ENCODE assay signal across 15 cellular contexts in the genomic region with DNA sequence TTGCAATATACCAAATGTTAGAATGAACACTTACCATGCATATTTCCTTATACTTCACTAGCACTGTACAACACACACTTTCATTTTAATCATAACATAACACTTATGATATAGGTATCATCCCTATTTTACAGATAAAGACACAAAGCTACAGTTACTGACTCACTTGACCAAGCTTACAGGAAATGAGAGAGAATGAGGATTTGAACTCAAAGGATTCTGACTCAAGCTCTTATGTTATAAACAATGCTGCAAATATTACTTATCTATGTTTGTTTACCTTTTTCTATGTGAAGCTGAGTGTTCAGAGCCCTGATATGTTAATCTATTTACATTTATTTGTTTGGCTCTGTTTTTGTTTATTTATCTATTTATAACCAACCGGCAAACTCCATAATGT.
DNase-seq lines count a peak whose midpoint lies in the region; ATAC-seq, FAIRE-seq and TF ChIP-seq lines count a peak whose summit lies in the region.
"Had no signal": no experiment of that assay in that cellular context is flagged by ENCODE, and none has a peak within 500 bp of the region (broad histone marks: within the 10 kb centered on the region; RNA-seq: fewer than 3 reads in every experiment).

No MANE protein-coding gene starts in this region.

- no peaks in the 10 kb centered on the region for H3K9me2 ChIP-seq in hepatocyte (replicated peaks; ENCODE audit: insufficient read depth)

- intact Hi-C loops in mammary epithelial cell (cut with micrococcal nuclease): no loop called here

- H3K9ac ChIP-seq in mammary epithelial cell (ENCODE audit: insufficient read depth, low read length) (no peak overlapping the region), keratinocyte (ENCODE audit: control insufficient read depth, extremely low read depth, insufficient read depth, low read length) (no peak overlapping the region)

- H4K20me1 ChIP-seq in mammary epithelial cell (ENCODE audit: insufficient read depth, low read length) (no peaks in the 10 kb centered on the region), keratinocyte (ENCODE audit: control insufficient read depth, extremely low read depth, insufficient read depth, low read length) (no peaks in the 10 kb centered on the region), hepatocyte (ENCODE audit: insufficient read depth, poor library complexity, severe bottlenecking) (peaks cover 3% of the 10 kb centered on the region)

- no peak for ATAC-seq in HG02970 (IDR thresholded peaks at IDR 0.05; ENCODE audit: low FRiP score, unreplicated experiment)
- ATAC-seq: Right ventricle myocardium inferior had no signal

- dilution Hi-C loops in mammary epithelial cell (cut with HindIII; ENCODE audit: low sequenced_read_pairs) (no loop called here), keratinocyte (cut with MboI; ENCODE audit: extremely low pct_ligation_motif_present, low sequenced_read_pairs) (no loop called here)

- no peak for TF ChIP-seq CTCF in AG04450 (IDR thresholded peaks at IDR 0.05; ENCODE audit: low read depth, low read length)
- TF ChIP-seq CTCF in mammary epithelial cell (conservative IDR thresholded peaks at IDR 0.05 in 1 of 2, IDR thresholded peaks at IDR 0.05 in 1 of 2; ENCODE audit: extremely low read depth in 1 of 2, insufficient read depth in 1 of 2, low read depth in 1 of 2, low read length in 2 of 2): no peak
- TF ChIP-seq CTCF in keratinocyte (optimal IDR thresholded peaks at IDR 0.05 in 1 of 3, IDR thresholded peaks at IDR 0.05 in 1 of 3, conservative IDR thresholded peaks at IDR 0.05 in 1 of 3; ENCODE audit: extremely low read depth in 1 of 3, insufficient read depth in 2 of 3, low read length in 3 of 3): no peak
- no peak for TF ChIP-seq CTCF in hepatocyte (IDR thresholded peaks at IDR 0.05; ENCODE audit: poor library complexity)

- H3K36me3 ChIP-seq in mammary epithelial cell (ENCODE audit: insufficient read depth, low read length) (no peaks in the 10 kb centered on the region), keratinocyte (ENCODE audit: control insufficient read depth in 2 of 2, extremely low read depth in 1 of 2, insufficient read depth in 2 of 2, low read length in 2 of 2) (peaks cover 0 to 2% of the 10 kb centered on the region in 2 experiments), hepatocyte (replicated peaks; ENCODE audit: insufficient read depth, low read depth) (no peaks in the 10 kb centered on the region)
- H3K36me3 ChIP-seq: ascending aorta had no signal

- POLR2A ChIA-PET in AG04450 (lab: Yijun Ruan, JAX): no interaction called here

- no peaks in the 10 kb centered on the region for H3K9me3 ChIP-seq in AG04450 (ENCODE audit: control insufficient read depth, insufficient read depth, low read length)
- no peaks in the 10 kb centered on the region for H3K9me3 ChIP-seq in mammary epithelial cell (replicated peaks; ENCODE audit: insufficient read depth, low read length)
- no peaks in the 10 kb centered on the region for H3K9me3 ChIP-seq in keratinocyte (ENCODE audit: control insufficient read depth, low read depth, low read length)
- H3K9me3 ChIP-seq in hepatocyte (ENCODE audit: low read depth): no peaks in the 10 kb centered on the region
- H3K9me3 ChIP-seq: ascending aorta had no signal

- H3K4me2 ChIP-seq in mammary epithelial cell (ENCODE audit: insufficient read depth, low read depth, low read length): peak overlapping the region; percentile 30
- H3K4me2 ChIP-seq in keratinocyte (ENCODE audit: control insufficient read depth, extremely low read depth, insufficient read depth, low read depth, low read length): peak overlapping the region; percentile 45
- no peak overlapping the region for H3K4me2 ChIP-seq in hepatocyte

- CTCF ChIA-PET in AG04450 (lab: Charles Lee) (no interaction called here), mammary epithelial cell (lab: Charles Lee; ENCODE audit: low non-redundant PET) (no interaction called here)

- H3K4me3 ChIP-seq in AG04450 (ENCODE audit: low read depth, low read length) (no peak overlapping the region), mammary epithelial cell (replicated peaks in 1 of 3; ENCODE audit: insufficient read depth in 1 of 3, low read depth in 2 of 3, low read length in 3 of 3) (peak overlapping the region in 1 of 3 experiments; percentile 2), keratinocyte (ENCODE audit: control insufficient read depth in 2 of 3, extremely low read depth in 1 of 3, insufficient read depth in 2 of 3, low read depth in 1 of 3, low read length in 3 of 3) (no peak overlapping the region), hepatocyte (no peak overlapping the region)
- H3K4me3 ChIP-seq: ascending aorta had no signal

- H2AFZ ChIP-seq in mammary epithelial cell (ENCODE audit: low read depth, low read length) (no peak overlapping the region), keratinocyte (ENCODE audit: control insufficient read depth, low read length) (no peak overlapping the region), hepatocyte (no peak overlapping the region)

- H3K27ac ChIP-seq in AG04450 (ENCODE audit: low read depth, low read length): no peak overlapping the region
- peak overlapping the region; percentile 8 for H3K27ac ChIP-seq in mammary epithelial cell (ENCODE audit: insufficient read depth, low read depth, low read length)
- peak overlapping the region; percentile 66 for H3K27ac ChIP-seq in keratinocyte (ENCODE audit: control insufficient read depth, insufficient read depth, low read length)
- H3K27ac ChIP-seq in hepatocyte: no peak overlapping the region
- H3K27ac ChIP-seq: ascending aorta had no signal

- peaks cover 26% of the 10 kb centered on the region for H3K79me2 ChIP-seq in mammary epithelial cell (ENCODE audit: insufficient read depth, low read length)
- peaks cover 32% of the 10 kb centered on the region for H3K79me2 ChIP-seq in keratinocyte (ENCODE audit: control insufficient read depth, insufficient read depth, low read length)
- peaks cover 23% of the 10 kb centered on the region for H3K79me2 ChIP-seq in hepatocyte

- H3K27me3 ChIP-seq in AG04450 (ENCODE audit: control insufficient read depth, insufficient read depth, low read length) (no peaks in the 10 kb centered on the region), mammary epithelial cell (ENCODE audit: insufficient read depth, low read length) (no peaks in the 10 kb centered on the region), keratinocyte (ENCODE audit: control insufficient read depth, extremely low read depth, insufficient read depth, low read length) (no peaks in the 10 kb centered on the region), hepatocyte (no peaks in the 10 kb centered on the region)
- H3K27me3 ChIP-seq: ascending aorta had no signal

- DNase-seq in AG04450 (ENCODE audit: low read depth, low spot score): peak; percentile 7
- DNase-seq in HT1080 (ENCODE audit: low read depth): peak; percentile 51
- DNase-seq in mammary epithelial cell: peak; percentile 44
- no peak for DNase-seq in keratinocyte (ENCODE audit: low read depth, low spot score)
- DNase-seq in hepatocyte (ENCODE audit: low spot score): no peak
- no peak for DNase-seq in stimulated activated naive CD4-positive, alpha-beta T cell treated with Interleukin-2 at 50 U/mL for 16 hours (lab: John Stamatoyannopoulos, UW)
- no peak for DNase-seq in NOMO-1 treated with dmso at 0.1 percent for 144 hours (lab: John Stamatoyannopoulos, UW; ENCODE audit: unreplicated experiment)
- DNase-seq: activated CD4-positive, alpha-beta T cell treated with anti-CD3 and anti-CD28 coated beads for 1 hour; DND-41; Kasumi-1; NCI-H187; posterior cingulate gyrus had no signal

- in situ Hi-C loops in mammary epithelial cell (cut with MboI; ENCODE audit: low sequenced_read_pairs in 2 of 2): no loop called here

- no TSS peak for BruUV-seq in mammary epithelial cell (replicated peaks; lab: Mats Ljungman, UMichigan)

- peak; percentile 39 for FAIRE-seq in keratinocyte (lab: Jason Lieb, UNC)

- H3K4me1 ChIP-seq in mammary epithelial cell (ENCODE audit: insufficient read depth, low read length) (no peaks in the 10 kb centered on the region), keratinocyte (ENCODE audit: control insufficient read depth, extremely low read depth, insufficient read depth, low read length) (peaks cover 17% of the 10 kb centered on the region), hepatocyte (ENCODE audit: insufficient read depth) (no peaks in the 10 kb centered on the region)
- H3K4me1 ChIP-seq: ascending aorta had no signal

- WGBS in mammary epithelial cell (ENCODE audit: low coverage, missing lambda C conversion rate): 100% methylated on average over 1 of the region's 1 CpG
- WGBS in hepatocyte (ENCODE audit: low lambda C conversion rate, missing lambda C conversion rate): 52% methylated on average over 1 of the region's 1 CpG

- H3K9me1 ChIP-seq in keratinocyte (ENCODE audit: control insufficient read depth, extremely low read depth, insufficient read depth, low read length): no peaks in the 10 kb centered on the region

Comparison
In these comparisons a context has a peak if more than half of its experiments do, and no peak if none do; other contexts are left out.
1. DNase-seq: peak in AG04450 (single experiment), HT1080 (single experiment) and mammary epithelial cell (single experiment); none in keratinocyte (single experiment), hepatocyte (single experiment), stimulated activated naive CD4-positive, alpha-beta T cell treated with Interleukin-2 at 50 U/mL for 16 hours (single experiment) and NOMO-1 treated with dmso at 0.1 percent for 144 hours (single experiment).
2. H3K27ac ChIP-seq: peak in mammary epithelial cell (single experiment) and keratinocyte (single experiment); none in AG04450 (single experiment) and hepatocyte (single experiment).